In genomic region chr5:98767563-98767962, GRCh38 we compare ENCODE assay signal across 9 cellular contexts. TPM values are rescaled to one million over a fixed set of nuclear protein-coding genes. Genes with fewer than 3 reads are reported as not detected.
DNase-seq lines count a peak whose midpoint lies in the region; ATAC-seq and TF ChIP-seq lines count a peak whose summit lies in the region.
"Had no signal": no experiment of that assay in that cellular context is flagged by ENCODE, and none has a peak within 500 bp of the region (broad histone marks: within the 10 kb centered on the region; RNA-seq: fewer than 3 reads in every experiment).

No MANE protein-coding gene starts in this region.

- H3K9me3 ChIP-seq in HUES64 (ENCODE audit: insufficient read depth, low read depth, low read length) (no peaks in the 10 kb centered on the region), muscle layer of duodenum (ENCODE audit: control insufficient read depth in 1 of 2, low read length in 2 of 2) (no peaks in the 10 kb centered on the region), thoracic aorta (no peaks in the 10 kb centered on the region)
- H3K9me3 ChIP-seq: gastrocnemius medialis had no signal

- H3K4me3 ChIP-seq in HUES64 (ENCODE audit: low read length): peak overlapping the region; percentile 86
- peak overlapping the region in 1 of 2 donors; percentile 98 for H3K4me3 ChIP-seq in muscle layer of duodenum (ENCODE audit: low read depth in 1 of 2, low read length in 2 of 2)
- peak overlapping the region; percentile 81 for H3K4me3 ChIP-seq in thoracic aorta

- no peak for TF ChIP-seq CTCF in thoracic aorta (IDR thresholded peaks at IDR 0.05)

- WGBS in HUES64: 7% methylated on average over 2 of the region's 2 CpGs

- ATAC-seq in thoracic aorta (ENCODE audit: insufficient number of reproducible peaks, low FRiP score, low read depth): no peak
- no peak for ATAC-seq in GM18907 (IDR thresholded peaks at IDR 0.05; ENCODE audit: unreplicated experiment)
- no peak for ATAC-seq in left ventricle myocardium superior

- H3K36me3 ChIP-seq in HUES64 (ENCODE audit: insufficient read depth, low read length) (no peaks in the 10 kb centered on the region), muscle layer of duodenum (ENCODE audit: control insufficient read depth in 1 of 2, insufficient read depth in 2 of 2, low read length in 2 of 2) (no peaks in the 10 kb centered on the region), thoracic aorta (no peaks in the 10 kb centered on the region)
- H3K36me3 ChIP-seq: gastrocnemius medialis had no signal

- intact Hi-C loops in left ventricle myocardium superior (cut with micrococcal nuclease): no loop called here

- H3K27me3 ChIP-seq in HUES64 (ENCODE audit: insufficient read depth, low read length) (peaks cover 28% of the 10 kb centered on the region), muscle layer of duodenum (ENCODE audit: low read depth, low read length) (no peaks in the 10 kb centered on the region), thoracic aorta (replicated peaks; ENCODE audit: insufficient read depth) (no peaks in the 10 kb centered on the region)

- DNase-seq in astrocyte of the hippocampus (ENCODE audit: low read depth, low spot score): peak; percentile 26
- DNase-seq in thoracic aorta (ENCODE audit: low spot score): no peak
- DNase-seq in left ventricle myocardium superior: no peak
- DNase-seq in T-helper 2 cell: no peak

- H3K4me1 ChIP-seq in HUES64 (ENCODE audit: insufficient read depth, low read length): peaks cover 33% of the 10 kb centered on the region
- H3K4me1 ChIP-seq in muscle layer of duodenum (ENCODE audit: control insufficient read depth in 1 of 2, insufficient read depth in 2 of 2, low read length in 2 of 2): peaks cover 0 to 21% of the 10 kb centered on the region in 2 donors
- peaks cover 3 to 17% of the 10 kb centered on the region in 2 donors for H3K4me1 ChIP-seq in thoracic aorta (ENCODE audit: control insufficient read depth in 1 of 2, low read depth in 2 of 2)

- no peak overlapping the region for H3K9ac ChIP-seq in HUES64 (ENCODE audit: low read depth, low read length)

- H3K27ac ChIP-seq in HUES64 (ENCODE audit: low read depth, low read length) (peak overlapping the region; percentile 73; the same call in 1 of the 2 replicates), muscle layer of duodenum (ENCODE audit: low read length) (peak overlapping the region; percentile 0), thoracic aorta (no peak overlapping the region)
- H3K27ac ChIP-seq: C4-2B had no signal

RNA-seq across cellular contexts. Expression of gene RGMB, which starts 5.9 kb away (rescaled TPM):
- 31.0 TPM for polyA plus RNA-seq in HUES64 (2013, experiment 1 of 2)
- polyA plus RNA-seq in HUES64 (2013, experiment 2 of 2): 36.9 TPM
- total RNA-seq in thoracic aorta (10 to 100 TPM; 11.9 to 23.1 TPM), left ventricle myocardium superior (14.3 TPM)

Comparison
In these comparisons a context has a peak if more than half of its experiments do, and no peak if none do; other contexts are left out.
1. H3K27ac ChIP-seq: peak in HUES64 (single experiment) and muscle layer of duodenum (single experiment); none in thoracic aorta (0 of 2).